ENCODE assay signal across 1 cellular context in genomic region chr12:52082026-52082667, GRCh38.
TF ChIP-seq lines count a peak whose summit lies in the region.

No MANE protein-coding gene starts in this region.

TF ChIP-seq in SK-N-SH, 30 proteins besides CTCF, POLR2A, EP300 and RAD21 (continued from another document):
- no peak for TF ChIP-seq GABPA (IDR thresholded peaks at IDR 0.05; ENCODE audit: low read depth)
- TF ChIP-seq MXI1 (IDR thresholded peaks at IDR 0.05; ENCODE audit: low read depth, low read length) = no peak
- TF ChIP-seq YY1 (IDR thresholded peaks at IDR 0.05; ENCODE audit: low read depth) = no peak
- no peak for TF ChIP-seq NFIC (IDR thresholded peaks at IDR 0.05; ENCODE audit: borderline replicate concordance)
- TF ChIP-seq TCF12 (IDR thresholded peaks at IDR 0.05) = no peak
- TF ChIP-seq JUND (IDR thresholded peaks at IDR 0.05) = no peak
- TF ChIP-seq EZH2phosphoT487 (IDR thresholded peaks at IDR 0.05; ENCODE audit: borderline replicate concordance, low read depth) = no peak
- TF ChIP-seq, protein P1, sequence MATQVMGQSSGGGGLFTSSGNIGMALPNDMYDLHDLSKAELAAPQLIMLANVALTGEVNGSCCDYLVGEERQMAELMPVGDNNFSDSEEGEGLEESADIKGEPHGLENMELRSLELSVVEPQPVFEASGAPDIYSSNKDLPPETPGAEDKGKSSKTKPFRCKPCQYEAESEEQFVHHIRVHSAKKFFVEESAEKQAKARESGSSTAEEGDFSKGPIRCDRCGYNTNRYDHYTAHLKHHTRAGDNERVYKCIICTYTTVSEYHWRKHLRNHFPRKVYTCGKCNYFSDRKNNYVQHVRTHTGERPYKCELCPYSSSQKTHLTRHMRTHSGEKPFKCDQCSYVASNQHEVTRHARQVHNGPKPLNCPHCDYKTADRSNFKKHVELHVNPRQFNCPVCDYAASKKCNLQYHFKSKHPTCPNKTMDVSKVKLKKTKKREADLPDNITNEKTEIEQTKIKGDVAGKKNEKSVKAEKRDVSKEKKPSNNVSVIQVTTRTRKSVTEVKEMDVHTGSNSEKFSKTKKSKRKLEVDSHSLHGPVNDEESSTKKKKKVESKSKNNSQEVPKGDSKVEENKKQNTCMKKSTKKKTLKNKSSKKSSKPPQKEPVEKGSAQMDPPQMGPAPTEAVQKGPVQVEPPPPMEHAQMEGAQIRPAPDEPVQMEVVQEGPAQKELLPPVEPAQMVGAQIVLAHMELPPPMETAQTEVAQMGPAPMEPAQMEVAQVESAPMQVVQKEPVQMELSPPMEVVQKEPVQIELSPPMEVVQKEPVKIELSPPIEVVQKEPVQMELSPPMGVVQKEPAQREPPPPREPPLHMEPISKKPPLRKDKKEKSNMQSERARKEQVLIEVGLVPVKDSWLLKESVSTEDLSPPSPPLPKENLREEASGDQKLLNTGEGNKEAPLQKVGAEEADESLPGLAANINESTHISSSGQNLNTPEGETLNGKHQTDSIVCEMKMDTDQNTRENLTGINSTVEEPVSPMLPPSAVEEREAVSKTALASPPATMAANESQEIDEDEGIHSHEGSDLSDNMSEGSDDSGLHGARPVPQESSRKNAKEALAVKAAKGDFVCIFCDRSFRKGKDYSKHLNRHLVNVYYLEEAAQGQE (IDR thresholded peaks at IDR 0.05; ENCODE audit: low read depth, low read length) = no peak
- no peak for TF ChIP-seq TEAD4 (IDR thresholded peaks at IDR 0.05; ENCODE audit: borderline replicate concordance, insufficient read depth)
- TF ChIP-seq MAX (IDR thresholded peaks at IDR 0.05; ENCODE audit: low read depth) = no peak
- TF ChIP-seq GATA2 (CRISPR knock-in tag; IDR thresholded peaks at IDR 0.05) = no peak
- TF ChIP-seq FOXJ3 (CRISPR knock-in tag; IDR thresholded peaks at IDR 0.05) = no peak
